Comparison of ENCODE assay signal across 1 cellular context in genomic region chr14:24113801-24114535, GRCh38.
TF ChIP-seq lines count a peak whose summit lies in the region.

No MANE protein-coding gene starts in this region.

TF ChIP-seq in Ishikawa, 13 proteins besides CTCF, POLR2A, EP300 and RAD21 (continued from another document):
- TF ChIP-seq REST (IDR thresholded peaks at IDR 0.05; ENCODE audit: low read depth) (no peak), YY1 (IDR thresholded peaks at IDR 0.05; ENCODE audit: low read depth) (peak; percentile 14; the same call in 1 of the 2 replicates), TCF12 (IDR thresholded peaks at IDR 0.05; ENCODE audit: low read depth) (no peak), CREB1 (IDR thresholded peaks at IDR 0.05; ENCODE audit: low read depth) (no peak), FOXM1 (IDR thresholded peaks at IDR 0.05; ENCODE audit: borderline replicate concordance, low read depth) (0 out of 2 replicates have a peak, but pooled peaks have one; percentile 34), TEAD4 (IDR thresholded peaks at IDR 0.05) (no peak), ZBTB7A (IDR thresholded peaks at IDR 0.05; ENCODE audit: low read depth) (no peak), TAF1 (IDR thresholded peaks at IDR 0.05; ENCODE audit: low read depth) (peak; percentile 73), CEBPB (IDR thresholded peaks at IDR 0.05) (peak; percentile 49; the same call in 1 of the 2 replicates)
- TF ChIP-seq, protein P1, sequence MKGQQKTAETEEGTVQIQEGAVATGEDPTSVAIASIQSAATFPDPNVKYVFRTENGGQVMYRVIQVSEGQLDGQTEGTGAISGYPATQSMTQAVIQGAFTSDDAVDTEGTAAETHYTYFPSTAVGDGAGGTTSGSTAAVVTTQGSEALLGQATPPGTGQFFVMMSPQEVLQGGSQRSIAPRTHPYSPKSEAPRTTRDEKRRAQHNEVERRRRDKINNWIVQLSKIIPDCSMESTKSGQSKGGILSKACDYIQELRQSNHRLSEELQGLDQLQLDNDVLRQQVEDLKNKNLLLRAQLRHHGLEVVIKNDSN (IDR thresholded peaks at IDR 0.05) = no peak
- TF ChIP-seq, protein P2, sequence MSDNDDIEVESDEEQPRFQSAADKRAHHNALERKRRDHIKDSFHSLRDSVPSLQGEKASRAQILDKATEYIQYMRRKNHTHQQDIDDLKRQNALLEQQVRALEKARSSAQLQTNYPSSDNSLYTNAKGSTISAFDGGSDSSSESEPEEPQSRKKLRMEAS (IDR thresholded peaks at IDR 0.05) = peak; percentile 77
